13 cellular contexts compared by ENCODE assay signal in genomic region chr10:59648711-59649201, GRCh38.
DNase-seq lines count a peak whose midpoint lies in the region; ATAC-seq and TF ChIP-seq lines count a peak whose summit lies in the region.
"Had no signal": no experiment of that assay in that cellular context is flagged by ENCODE, and none has a peak within 500 bp of the region (broad histone marks: within the 10 kb centered on the region; RNA-seq: fewer than 3 reads in every experiment).

No MANE protein-coding gene starts in this region.

- H3K36me3 Mint-ChIP-seq in T-cell, result no peaks in the 10 kb centered on the region

- peak; percentile 21 for DNase-seq in NCI-H748 treated with DMSO at 0.1 percent for 48 hours (lab: John Stamatoyannopoulos, UW)
- DNase-seq in fibroblast of the aortic adventitia (ENCODE audit: low read depth), result peak; percentile 65
- DNase-seq in retinal pigment epithelial cell (ENCODE audit: low read depth), result peak; percentile 30
- no peak for DNase-seq in Karpas-422
- DNase-seq in HuH-7.5 (ENCODE audit: low spot score), result no peak
- DNase-seq in GM13977 (ENCODE audit: low spot score), result no peak
- DNase-seq in T-cell, result no peak
- DNase-seq: activated B cell treated with CpG ODN at 0.5 μM for 24 hours, NCI-H187 treated with DMSO at 0.1 percent for 48 hours, right cardiac atrium had no signal

- CTCF ChIA-PET in HEK293 (lab: Yijun Ruan, JAX) (interaction anchor here (0.6 kb wide), 2 partner anchors 23 to 133 kb away, joined by 3 to 4 read pairs; no protein-coding TSS in a partner anchor), T-cell (lab: Charles Lee) (interaction anchor here in 1 of 2 donors (0.7 kb wide), 1 partner anchor 22 kb away, joined by 4 read pairs; no protein-coding TSS in a partner anchor)

- H3K9ac ChIP-seq in Karpas-422 (ENCODE audit: low read length), result no peak overlapping the region

- no peak overlapping the region for H3K4me2 ChIP-seq in Karpas-422 (ENCODE audit: low read depth, low read length, poor library complexity, severe bottlenecking)

- in situ Hi-C loops in GM13977 (cut with MboI; ENCODE audit: low pct_unique_long_range_greater_than_20kb, low sequenced_read_pairs, unreplicated experiment), result loop anchor here (25.0 kb wide), 3 partner anchors 264 to 564 kb away; partner anchors contain the start of gene CCDC6

- no peak overlapping the region for H3K4me3 Mint-ChIP-seq in T-cell
- H3K4me3 Mint-ChIP-seq: activated B cell treated with CpG ODN at 0.5 μM for 24 hours, memory B cell had no signal

- no peaks in the 10 kb centered on the region for H3K36me3 ChIP-seq in HEK293 (ENCODE audit: control insufficient read depth in 2 of 2, insufficient read depth in 1 of 2, low read length in 2 of 2)
- no peaks in the 10 kb centered on the region; the same call in 1 of the 2 replicates for H3K36me3 ChIP-seq in Karpas-422 (ENCODE audit: insufficient read depth, low read length)

- no peaks in the 10 kb centered on the region for H3K27me3 ChIP-seq in Karpas-422 (ENCODE audit: low read length)

- H3K27ac ChIP-seq in HEK293 (ENCODE audit: extremely low read depth, low read depth, low read length), result no peak overlapping the region
- no peak overlapping the region for H3K27ac ChIP-seq in Karpas-422 (ENCODE audit: low read length)

- no peak for TF ChIP-seq CTCF in HEK293 (tag by site-specific recombination; IDR thresholded peaks at IDR 0.05)
- no peak for TF ChIP-seq CTCF in fibroblast of the aortic adventitia (IDR thresholded peaks at IDR 0.05; ENCODE audit: insufficient read depth, low read length)
- TF ChIP-seq CTCF in retinal pigment epithelial cell (conservative IDR thresholded peaks at IDR 0.05; ENCODE audit: low read depth, low read length), result no peak
- TF ChIP-seq CTCF in GM13977 (IDR thresholded peaks at IDR 0.05; ENCODE audit: extremely low read depth, insufficient read depth, missing control alignments), result no peak

- no peaks in the 10 kb centered on the region for H3K9me2 ChIP-seq in Karpas-422 (replicated peaks; ENCODE audit: insufficient read depth, low read length)

- no peak overlapping the region for H3K27ac Mint-ChIP-seq in T-cell
- H3K27ac Mint-ChIP-seq: activated B cell treated with CpG ODN at 0.5 μM for 24 hours; activated T-helper 2 cell treated with anti-CD3 and anti-CD28 coated beads, Interferon-gamma antibody, Interleukin-2, Interleukin-4, amounts not matched to agents 10 μg/mL and 5 μg/mL and 100 μg/mL, durations not matched to agents 14 hours and 24 hours and 36 hours; memory B cell had no signal

- H4K20me1 ChIP-seq in Karpas-422 (ENCODE audit: insufficient read depth, low read depth, low read length), result no peaks in the 10 kb centered on the region

- no peak overlapping the region for H2AFZ ChIP-seq in Karpas-422 (ENCODE audit: low read length)

- H3K9me3 Mint-ChIP-seq in T-cell, result peaks cover 7 to 17% (median 10%) of the 10 kb centered on the region in 3 donors

- H3K4me1 ChIP-seq in HEK293 (ENCODE audit: control insufficient read depth, insufficient read depth, low read length) (no peaks in the 10 kb centered on the region), Karpas-422 (ENCODE audit: low read length) (no peaks in the 10 kb centered on the region)

- H3K4me3 ChIP-seq in HEK293 (ENCODE audit: low read depth, low read length) (no peak overlapping the region), fibroblast of the aortic adventitia (ENCODE audit: low read depth, low read length) (no peak overlapping the region), retinal pigment epithelial cell (ENCODE audit: low read length) (peak overlapping the region; percentile 13), Karpas-422 (ENCODE audit: low read length) (no peak overlapping the region)

- H3K9me3 ChIP-seq in HEK293 (ENCODE audit: control insufficient read depth, insufficient read depth, low read depth, low read length), result no peaks in the 10 kb centered on the region
- peaks cover 8% of the 10 kb centered on the region; the same call in 1 of the 2 replicates for H3K9me3 ChIP-seq in Karpas-422 (ENCODE audit: low read length)

- H3K79me2 ChIP-seq in Karpas-422 (ENCODE audit: low read length), result no peaks in the 10 kb centered on the region

- POLR2A ChIA-PET in HEK293 (lab: Yijun Ruan, JAX), result no interaction called here
- POLR2A ChIA-PET in T-cell (lab: Charles Lee), result no interaction called here

- no peak for ATAC-seq in T-cell (replicated peaks in 1 of 4)

- no peaks in the 10 kb centered on the region for H3K27me3 Mint-ChIP-seq in T-cell
- H3K27me3 Mint-ChIP-seq: activated B cell treated with CpG ODN at 0.5 μM for 24 hours, memory B cell had no signal

- H3K4me1 Mint-ChIP-seq in T-cell, result peaks cover 2 to 4% (median 3%) of the 10 kb centered on the region in 3 donors
- H3K4me1 Mint-ChIP-seq: memory B cell had no signal

TF ChIP-seq in HEK293, 187 proteins besides CTCF, POLR2A, EP300 and RAD21:
- TF ChIP-seq ZNF707 (tag by site-specific recombination; IDR thresholded peaks at IDR 0.05) (no peak), ZNF596 (tag by site-specific recombination; IDR thresholded peaks at IDR 0.05) (no peak), ZNF16 (tag by site-specific recombination; IDR thresholded peaks at IDR 0.05; ENCODE audit: low read depth) (no peak), ZNF768 (tag by site-specific recombination; IDR thresholded peaks at IDR 0.05) (no peak), SALL2 (tag by site-specific recombination; IDR thresholded peaks at IDR 0.05; ENCODE audit: borderline replicate concordance) (no peak), EGR2 (tag by site-specific recombination; IDR thresholded peaks at IDR 0.05; ENCODE audit: low read depth) (no peak), ZFP41 (tag by site-specific recombination; IDR thresholded peaks at IDR 0.05; ENCODE audit: borderline replicate concordance) (no peak), ZNF529 (tag by site-specific recombination; IDR thresholded peaks at IDR 0.05; ENCODE audit: insufficient replicate concordance) (no peak), ZNF677 (tag by site-specific recombination; IDR thresholded peaks at IDR 0.05) (peak; percentile 73)

Comparison
In these comparisons a context has a peak if more than half of its experiments do, and no peak if none do; other contexts are left out.
1. DNase-seq: peak in NCI-H748 treated with DMSO at 0.1 percent for 48 hours (single experiment), fibroblast of the aortic adventitia (single experiment) and retinal pigment epithelial cell (single experiment); none in Karpas-422 (single experiment), HuH-7.5 (single experiment), GM13977 (single experiment) and T-cell (0 of 34).